8 cellular contexts compared by ENCODE assay signal in genomic region chr16:21156767-21157467, GRCh38. TPM values are rescaled to one million over a fixed set of nuclear protein-coding genes. Genes with fewer than 3 reads are reported as not detected.
DNase-seq lines count a peak whose midpoint lies in the region; ATAC-seq and TF ChIP-seq lines count a peak whose summit lies in the region.

No MANE protein-coding gene starts in this region.

- no peak overlapping the region for H3K9ac ChIP-seq in neuronal stem cell (ENCODE audit: low read depth, low read length, poor library complexity)

- DNase-seq in stimulated activated CD4-positive, alpha-beta T cell treated with anti-CD3 and anti-CD28 coated beads, Interleukin-4, amount 100 ng/mL, for 24 hours = peak; percentile 4
- no peak for DNase-seq in stimulated activated CD4-positive, alpha-beta T cell treated with anti-CD3 and anti-CD28 coated beads, Interleukin-4, amount 100 ng/mL, for 1 hour
- DNase-seq in NCI-H1105 treated with DMSO at 0.1 percent for 48 hours (lab: John Stamatoyannopoulos, UW) = peak; percentile 64
- DNase-seq in T-helper 17 cell = no peak
- DNase-seq in foreskin fibroblast = peak; percentile 65 to 86
- peak; percentile 59 for DNase-seq in neuronal stem cell (ENCODE audit: low spot score)
- DNase-seq in activated gamma-delta T cell (lab: John Stamatoyannopoulos, UW) = no peak
- DNase-seq in activated T-cell treated with anti-CD3 and anti-CD28 coated beads, Interleukin-2, amount 50 U/mL, for 1 hour = no peak

- peak overlapping the region; percentile 47 for H3K4me3 Mint-ChIP-seq in T-helper 17 cell

- H3K23ac ChIP-seq in neuronal stem cell (ENCODE audit: low read depth, low read length, poor library complexity) = no peak overlapping the region

- no peak overlapping the region for H2BK15ac ChIP-seq in neuronal stem cell (ENCODE audit: low read length)

- TF ChIP-seq CTCF in foreskin fibroblast (IDR thresholded peaks at IDR 0.05; ENCODE audit: low read depth, low read length) = peak; percentile 69

- WGBS in neuronal stem cell (ENCODE audit: extremely low coverage in 2 of 2, insufficient read length in 2 of 2, insufficient replicate concordance in 1 of 2), 2 donors = no CpG with 5 or more reads among the region's 6 CpGs

- no peak overlapping the region for H3K4ac ChIP-seq in neuronal stem cell (ENCODE audit: low read length)

- no peaks in the 10 kb centered on the region for H3K79me1 ChIP-seq in neuronal stem cell (ENCODE audit: low read depth, low read length)

- ATAC-seq in T-helper 17 cell = no peak

- no peak overlapping the region for H3K4me3 ChIP-seq in foreskin fibroblast (ENCODE audit: low read depth in 1 of 2, low read length in 2 of 2)
- no peak overlapping the region for H3K4me3 ChIP-seq in neuronal stem cell (ENCODE audit: low read length in 2 of 2)

- H3K14ac ChIP-seq in neuronal stem cell (ENCODE audit: low read length) = no peak overlapping the region

- H3K9me3 ChIP-seq in T-helper 17 cell (ENCODE audit: control insufficient read depth, low read length, poor library complexity, severe bottlenecking) (no peaks in the 10 kb centered on the region), neuronal stem cell (replicated peaks in 1 of 2; ENCODE audit: control insufficient read depth in 2 of 2, insufficient read depth in 1 of 2, low read depth in 1 of 2, low read length in 2 of 2) (no peaks in the 10 kb centered on the region)

- no peak overlapping the region for H2BK12ac ChIP-seq in neuronal stem cell (ENCODE audit: low read length)

- no peak overlapping the region for H3K4me2 ChIP-seq in neuronal stem cell (ENCODE audit: insufficient read depth, low read length, poor library complexity, severe bottlenecking)

- no peak overlapping the region for H4K91ac ChIP-seq in neuronal stem cell (ENCODE audit: low read depth, low read length, poor library complexity)

- H3K36me3 ChIP-seq in neuronal stem cell (replicated peaks in 1 of 2; ENCODE audit: control insufficient read depth in 2 of 2, insufficient read depth in 2 of 2, low read length in 2 of 2) = peaks cover 5 to 14% of the 10 kb centered on the region in 2 donors

- no peak overlapping the region for H2BK120ac ChIP-seq in neuronal stem cell (ENCODE audit: low read depth, low read length)

- no peak overlapping the region for H2BK5ac ChIP-seq in neuronal stem cell (ENCODE audit: low read length)

- no peak overlapping the region for H4K8ac ChIP-seq in neuronal stem cell (ENCODE audit: low read depth, low read length)

- peaks cover 3 to 6% of the 10 kb centered on the region in 2 donors for H3K4me1 ChIP-seq in neuronal stem cell (ENCODE audit: control insufficient read depth in 2 of 2, insufficient read depth in 1 of 2, low read depth in 1 of 2, low read length in 2 of 2)

- H2AK5ac ChIP-seq in neuronal stem cell (ENCODE audit: low read depth, low read length) = no peak overlapping the region

- no peaks in the 10 kb centered on the region for H3K36me3 Mint-ChIP-seq in T-helper 17 cell (ENCODE audit: low read depth)

- H3K18ac ChIP-seq in neuronal stem cell (ENCODE audit: low read length) = no peak overlapping the region

- H3K27ac ChIP-seq in neuronal stem cell (replicated peaks; ENCODE audit: low read length) = no peak overlapping the region

- H3K4me1 Mint-ChIP-seq in T-helper 17 cell = peaks cover 14% of the 10 kb centered on the region

- H3K27me3 Mint-ChIP-seq in T-helper 17 cell = no peaks in the 10 kb centered on the region

- no peak overlapping the region for H3K27ac Mint-ChIP-seq in T-helper 17 cell

- no peaks in the 10 kb centered on the region for H3K27me3 ChIP-seq in neuronal stem cell (ENCODE audit: control insufficient read depth in 3 of 3, insufficient read depth in 3 of 3, low read depth in 1 of 3, low read length in 3 of 3)

- H2AFZ ChIP-seq in neuronal stem cell (ENCODE audit: low read length) = no peak overlapping the region

RNA-seq across cellular contexts. Expression of gene LDAF1, which starts 1.6 kb away (rescaled TPM):
- total RNA-seq in T-helper 17 cell = 10 to 100 TPM in 1 of 2 donors, 1 to 10 TPM in 1; 9.5 to 15.8 TPM
- polyA plus RNA-seq in neuronal stem cell (2013, experiment 1 of 2) = 30.8 TPM
- polyA plus RNA-seq in neuronal stem cell (2013, experiment 2 of 2) = 33.3 TPM

RNA-seq across cellular contexts. Expression of gene DNAH3, which starts 6.3 kb away (rescaled TPM):
- under 1 TPM in 1 of 2 donors, not detected in 1; 0.10 TPM for total RNA-seq in T-helper 17 cell
- 0.22 TPM for polyA plus RNA-seq in neuronal stem cell (2013, experiment 1 of 2)
- polyA plus RNA-seq in neuronal stem cell (2013, experiment 2 of 2) = 0.18 TPM

RNA-seq across cellular contexts. Expression of gene ZP2, which starts 54.5 kb away (rescaled TPM):
- not detected for total RNA-seq in T-helper 17 cell
- not detected for polyA plus RNA-seq in neuronal stem cell (2013, experiment 1 of 2)
- polyA plus RNA-seq in neuronal stem cell (2013, experiment 2 of 2) = not detected

Comparison
In these comparisons a context has a peak if more than half of its experiments do, and no peak if none do; other contexts are left out.
1. DNase-seq: peak in stimulated activated CD4-positive, alpha-beta T cell treated with anti-CD3 and anti-CD28 coated beads, Interleukin-4, amount 100 ng/mL, for 24 hours (single experiment), NCI-H1105 treated with DMSO at 0.1 percent for 48 hours (single experiment), foreskin fibroblast (2 of 2) and neuronal stem cell (single experiment); none in stimulated activated CD4-positive, alpha-beta T cell treated with anti-CD3 and anti-CD28 coated beads, Interleukin-4, amount 100 ng/mL, for 1 hour (single experiment), T-helper 17 cell (0 of 3), activated gamma-delta T cell (single experiment) and activated T-cell treated with anti-CD3 and anti-CD28 coated beads, Interleukin-2, amount 50 U/mL, for 1 hour (single experiment).